In genomic region chr1:66351474-66351873, GRCh38 we compare ENCODE assay signal across 9 cellular contexts.
DNase-seq lines count a peak whose midpoint lies in the region; FAIRE-seq and TF ChIP-seq lines count a peak whose summit lies in the region.
"Had no signal": no experiment of that assay in that cellular context is flagged by ENCODE, and none has a peak within 500 bp of the region (broad histone marks: within the 10 kb centered on the region; RNA-seq: fewer than 3 reads in every experiment).

No MANE protein-coding gene starts in this region.

- TF ChIP-seq POLR2A in ovary (IDR thresholded peaks at IDR 0.05) = no peak

- peak overlapping the region; percentile 35 to 85 (median 58) for H3K4me3 Mint-ChIP-seq in IgD-negative memory B cell

- peaks cover 24% of the 10 kb centered on the region for H3K36me3 Mint-ChIP-seq in IgD-negative memory B cell

- FAIRE-seq in kidney (lab: Jason Lieb, UNC) (no peak), RCC 7860 (lab: Jason Lieb, UNC) (no peak)
- FAIRE-seq: G401.6 had no signal

- no peaks in the 10 kb centered on the region for H3K27me3 ChIP-seq in ovary

- H3K27me3 Mint-ChIP-seq in IgD-negative memory B cell = no peaks in the 10 kb centered on the region

- peak overlapping the region in 1 of 2 donors; percentile 1 for H3K27ac ChIP-seq in kidney (ENCODE audit: low read depth in 2 of 2, low read length in 2 of 2)
- no peak overlapping the region for H3K27ac ChIP-seq in ovary

- TF ChIP-seq CTCF in kidney (IDR thresholded peaks at IDR 0.05; ENCODE audit: borderline replicate concordance, extremely low read depth, insufficient read depth) = no peak
- TF ChIP-seq CTCF in ovary (IDR thresholded peaks at IDR 0.05) = no peak

- H3K27ac Mint-ChIP-seq in IgD-negative memory B cell = peak overlapping the region; percentile 87 to 96 (median 94)

- H3K4me1 ChIP-seq in kidney (ENCODE audit: control insufficient read depth in 1 of 2, insufficient read depth in 1 of 2, low read depth in 1 of 2, low read length in 2 of 2) = peaks cover 2 to 6% of the 10 kb centered on the region in 2 donors
- H3K4me1 ChIP-seq in ovary (ENCODE audit: insufficient read depth) = no peaks in the 10 kb centered on the region

- no peak for TF ChIP-seq EP300 in ovary (IDR thresholded peaks at IDR 0.05)

- H3K4me1 Mint-ChIP-seq in IgD-negative memory B cell = peaks cover 74 to 85% (median 77%) of the 10 kb centered on the region in 3 donors

- intact Hi-C loops in kidney (cut with DNase I) (no loop called here), ovary (cut with DNase I) (no loop called here)

- H3K4me3 ChIP-seq in kidney (ENCODE audit: low read length in 2 of 2) = no peak overlapping the region
- no peak overlapping the region for H3K4me3 ChIP-seq in ovary

- peaks cover 0 to 4% (median 2%) of the 10 kb centered on the region in 3 donors for H3K9me3 Mint-ChIP-seq in IgD-negative memory B cell

- no peak overlapping the region for H3K9ac ChIP-seq in kidney (ENCODE audit: low read length in 2 of 2)

- H3K9me3 ChIP-seq in kidney (ENCODE audit: control insufficient read depth in 1 of 2, low read length in 2 of 2) (no peaks in the 10 kb centered on the region), ovary (no peaks in the 10 kb centered on the region)

- peak; percentile 22 for DNase-seq in stimulated activated naive CD4-positive, alpha-beta T cell treated with Interleukin-2 at 50 U/mL for 16 hours (lab: John Stamatoyannopoulos, UW)
- DNase-seq in stimulated activated naive CD4-positive, alpha-beta T cell (lab: John Stamatoyannopoulos, UW) = no peak
- DNase-seq in fibroblast of peridontal ligament (ENCODE audit: extremely low read depth) (peak; percentile 72), kidney (no peak), NCI-H146 (lab: John Stamatoyannopoulos, UW) (no peak), ovary (no peak), RCC 7860 (ENCODE audit: low spot score) (no peak)

- H3K36me3 ChIP-seq in kidney (ENCODE audit: control insufficient read depth in 1 of 2, insufficient read depth in 2 of 2, low read length in 2 of 2) (no peaks in the 10 kb centered on the region), ovary (no peaks in the 10 kb centered on the region)

Comparison
In these comparisons a context has a peak if more than half of its experiments do, and no peak if none do; other contexts are left out.
1. DNase-seq: peak in stimulated activated naive CD4-positive, alpha-beta T cell treated with Interleukin-2 at 50 U/mL for 16 hours (single experiment) and fibroblast of peridontal ligament (single experiment); none in stimulated activated naive CD4-positive, alpha-beta T cell (0 of 6), kidney (single experiment), NCI-H146 (single experiment), ovary (0 of 5) and RCC 7860 (single experiment).